Comparison of ENCODE assay signal across 11 cellular contexts in the genomic region with DNA sequence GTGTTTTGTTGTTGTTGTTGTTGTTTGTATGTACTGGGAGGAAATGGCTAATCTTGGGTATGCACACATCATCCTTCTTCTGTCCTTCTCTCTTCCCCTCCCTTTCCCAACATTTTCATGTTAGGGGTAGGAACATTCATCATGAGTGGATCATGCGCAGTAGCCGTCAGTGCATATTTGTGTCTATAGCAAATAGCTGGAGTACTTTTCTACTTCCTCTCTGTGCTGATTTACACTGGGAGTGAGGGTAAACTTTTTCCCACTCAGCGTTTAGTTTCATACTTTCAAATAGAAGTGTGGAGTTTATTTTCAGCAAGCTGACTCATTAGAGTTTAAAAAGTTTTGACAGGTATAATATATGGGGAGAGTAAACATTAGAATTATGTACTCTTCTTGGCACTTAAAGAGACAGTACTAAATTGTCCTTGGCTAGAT.
DNase-seq lines count a peak whose midpoint lies in the region; ATAC-seq and TF ChIP-seq lines count a peak whose summit lies in the region.
"Had no signal": no experiment of that assay in that cellular context is flagged by ENCODE, and none has a peak within 500 bp of the region (broad histone marks: within the 10 kb centered on the region; RNA-seq: fewer than 3 reads in every experiment).

No MANE protein-coding gene starts in this region.

- H3K27ac ChIP-seq in PC-3 (ENCODE audit: low read length) (no peak overlapping the region), neural progenitor cell (no peak overlapping the region)
- H3K27ac ChIP-seq: BLaER1 treated with 17β-estradiol and CSF1 and Interleukin-3, amounts not matched to agents 10 nM and 100 nM had no signal

- DNase-seq in AG04449 (ENCODE audit: low read depth, low spot score) (peak; percentile 81), PC-3 (peak; percentile 85), foreskin fibroblast (peak; percentile 59 to 79), neural progenitor cell (ENCODE audit: low spot score) (no peak), kidney glomerular epithelial cell (lab: John Stamatoyannopoulos, UW) (no peak), KBM-7 (no peak)
- no peak for DNase-seq in T-helper 2 cell treated with Interferon-gamma antibody and Interleukin-4, amounts not matched to agents 5 μg/mL and 100 μg/mL, for 36 hours (ENCODE audit: low spot score)
- DNase-seq: NCI-H2107 had no signal

- H3K9me2 ChIP-seq in PC-3 (replicated peaks; ENCODE audit: low read length) = no peaks in the 10 kb centered on the region

- no peaks in the 10 kb centered on the region for H3K9me3 Mint-ChIP-seq in neural progenitor cell
- H3K9me3 Mint-ChIP-seq in T-helper 2 cell treated with Interferon-gamma antibody and Interleukin-4, amounts not matched to agents 5 μg/mL and 100 μg/mL, for 36 hours = no peaks in the 10 kb centered on the region
- H3K9me3 Mint-ChIP-seq: dendritic cell treated with granulocyte-macrophage colony-stimulating factor and Interleukin-4, amounts not matched to agents 40 ng/mL and 50 ng/mL, for 4 days had no signal

- no TSS peak for BruUV-seq in PC-3 (replicated peaks; lab: Mats Ljungman, UMichigan)

- POLR2A ChIA-PET in AG04449 (lab: Yijun Ruan, JAX) = interaction anchor here (0.6 to 1.0 kb wide), 3 partner anchors 666 to 1344 kb away, joined by 3 to 4 read pairs (median 3); no protein-coding TSS in a partner anchor
- POLR2A ChIA-PET in PC-3 (lab: Charles Lee; ENCODE audit: unreplicated experiment) = no interaction called here

- H2AFZ ChIP-seq in PC-3 (ENCODE audit: low read length) (no peak overlapping the region), neural progenitor cell (replicated peaks) (no peak overlapping the region)

- peaks cover 29% of the 10 kb centered on the region for H3K27me3 Mint-ChIP-seq in neural progenitor cell (ENCODE audit: insufficient read depth, low read depth)
- peaks cover 41% of the 10 kb centered on the region for H3K27me3 Mint-ChIP-seq in T-helper 2 cell treated with Interferon-gamma antibody and Interleukin-4, amounts not matched to agents 5 μg/mL and 100 μg/mL, for 36 hours (ENCODE audit: low read depth)

- peaks cover 15% of the 10 kb centered on the region for H3K4me1 Mint-ChIP-seq in neural progenitor cell
- no peaks in the 10 kb centered on the region for H3K4me1 Mint-ChIP-seq in T-helper 2 cell treated with Interferon-gamma antibody and Interleukin-4, amounts not matched to agents 5 μg/mL and 100 μg/mL, for 36 hours (ENCODE audit: low read depth)

- H3K27ac Mint-ChIP-seq in neural progenitor cell = no peak overlapping the region
- no peak overlapping the region for H3K27ac Mint-ChIP-seq in T-helper 2 cell treated with Interferon-gamma antibody and Interleukin-4, amounts not matched to agents 5 μg/mL and 100 μg/mL, for 36 hours
- H3K27ac Mint-ChIP-seq: dendritic cell treated with granulocyte-macrophage colony-stimulating factor and Interleukin-4, amounts not matched to agents 40 ng/mL and 50 ng/mL, for 4 days had no signal

- H3K4me3 Mint-ChIP-seq in neural progenitor cell = no peak overlapping the region
- no peak overlapping the region for H3K4me3 Mint-ChIP-seq in T-helper 2 cell treated with Interferon-gamma antibody and Interleukin-4, amounts not matched to agents 5 μg/mL and 100 μg/mL, for 36 hours
- H3K4me3 Mint-ChIP-seq: dendritic cell treated with granulocyte-macrophage colony-stimulating factor and Interleukin-4, amounts not matched to agents 40 ng/mL and 50 ng/mL, for 4 days had no signal

- H4K20me1 ChIP-seq in PC-3 (ENCODE audit: low read length) = no peaks in the 10 kb centered on the region
- H4K20me1 ChIP-seq in neural progenitor cell (ENCODE audit: low read depth) = peaks cover 8% of the 10 kb centered on the region

- H3F3A ChIP-seq in PC-3 (ENCODE audit: low read length, unreplicated experiment) (no peaks in the 10 kb centered on the region), neural progenitor cell (ENCODE audit: low read depth) (peaks cover 16% of the 10 kb centered on the region)

- TF ChIP-seq CTCF in AG04449 (IDR thresholded peaks at IDR 0.05; ENCODE audit: insufficient read depth, low read length, missing control alignments) (no peak), PC-3 (conservative IDR thresholded peaks at IDR 0.05; ENCODE audit: low read depth, low read length) (no peak), foreskin fibroblast (IDR thresholded peaks at IDR 0.05; ENCODE audit: low read depth, low read length) (no peak), neural progenitor cell (IDR thresholded peaks at IDR 0.05) (no peak)

- H3K9me3 ChIP-seq in PC-3 (ENCODE audit: low read length) (no peaks in the 10 kb centered on the region), neural progenitor cell (ENCODE audit: low read depth) (no peaks in the 10 kb centered on the region)
- H3K9me3 ChIP-seq: BLaER1 treated with 17β-estradiol and CSF1 and Interleukin-3, amounts not matched to agents 10 nM and 100 nM had no signal

- H3K4me2 ChIP-seq in PC-3 (ENCODE audit: low read length) = peak overlapping the region; percentile 5
- H3K4me2 ChIP-seq in neural progenitor cell = peak overlapping the region; percentile 7

- H3K36me3 Mint-ChIP-seq in neural progenitor cell = no peaks in the 10 kb centered on the region
- no peaks in the 10 kb centered on the region for H3K36me3 Mint-ChIP-seq in T-helper 2 cell treated with Interferon-gamma antibody and Interleukin-4, amounts not matched to agents 5 μg/mL and 100 μg/mL, for 36 hours (ENCODE audit: low read depth)

- H3K36me3 ChIP-seq in PC-3 (ENCODE audit: low read depth, low read length) (no peaks in the 10 kb centered on the region), neural progenitor cell (no peaks in the 10 kb centered on the region)
- H3K36me3 ChIP-seq: BLaER1 treated with 17β-estradiol and CSF1 and Interleukin-3, amounts not matched to agents 10 nM and 100 nM had no signal

- H3K4me3 ChIP-seq in AG04449 (ENCODE audit: low read depth, low read length) = peak overlapping the region; percentile 88
- H3K4me3 ChIP-seq in PC-3 (ENCODE audit: low read length) = no peak overlapping the region
- H3K4me3 ChIP-seq in foreskin fibroblast (ENCODE audit: low read depth in 1 of 2, low read length in 2 of 2) = peak overlapping the region; percentile 77 to 81
- H3K4me3 ChIP-seq in neural progenitor cell = no peak overlapping the region
- H3K4me3 ChIP-seq: BLaER1 treated with 17β-estradiol and CSF1 and Interleukin-3, amounts not matched to agents 10 nM and 100 nM had no signal

- ATAC-seq in PC-3 (peak; percentile 37), GM18861 (IDR thresholded peaks at IDR 0.05; ENCODE audit: unreplicated experiment) (no peak)

- intact Hi-C loops in PC-3 (cut with micrococcal nuclease) = no loop called here

- peaks cover 67% of the 10 kb centered on the region for H3K27me3 ChIP-seq in PC-3 (ENCODE audit: low read length)
- H3K27me3 ChIP-seq in neural progenitor cell = peaks cover 52% of the 10 kb centered on the region

- in situ Hi-C loops in KBM-7 (cut with MboI; ENCODE audit: low pct_unique_long_range_greater_than_20kb, low sequenced_read_pairs) = no loop called here

- no peak overlapping the region for H3K9ac ChIP-seq in PC-3 (ENCODE audit: low read length)
- no peak overlapping the region for H3K9ac ChIP-seq in neural progenitor cell
- H3K9ac ChIP-seq: BLaER1 treated with 17β-estradiol and CSF1 and Interleukin-3, amounts not matched to agents 10 nM and 100 nM had no signal

- CTCF ChIA-PET in AG04449 (lab: Yijun Ruan, JAX) = interaction anchor here (1.1 to 1.4 kb wide), 4 partner anchors 8 to 1010 kb away, joined by 3 to 5 read pairs (median 4); no protein-coding TSS in a partner anchor
- CTCF ChIA-PET in PC-3 (lab: Charles Lee) = interaction anchor here (0.5 kb wide), 1 partner anchor 674 kb away, joined by 4 read pairs; no protein-coding TSS in a partner anchor

- H3K4me1 ChIP-seq in PC-3 (ENCODE audit: insufficient read depth, low read length) = peaks cover 18% of the 10 kb centered on the region
- peaks cover 17% of the 10 kb centered on the region for H3K4me1 ChIP-seq in neural progenitor cell

- H3K79me2 ChIP-seq in PC-3 (ENCODE audit: low read length) (no peaks in the 10 kb centered on the region), neural progenitor cell (ENCODE audit: low read depth) (no peaks in the 10 kb centered on the region)

Comparison
In these comparisons a context has a peak if more than half of its experiments do, and no peak if none do; other contexts are left out.
1. DNase-seq: peak in AG04449 (single experiment), PC-3 (single experiment) and foreskin fibroblast (2 of 2); none in neural progenitor cell (single experiment), kidney glomerular epithelial cell (single experiment), KBM-7 (single experiment) and T-helper 2 cell treated with Interferon-gamma antibody and Interleukin-4, amounts not matched to agents 5 μg/mL and 100 μg/mL, for 36 hours (single experiment).
2. H3K4me3 ChIP-seq: peak in AG04449 (single experiment) and foreskin fibroblast (2 of 2); none in PC-3 (single experiment) and neural progenitor cell (single experiment).